Comparison of ENCODE assay signal across 28 cellular contexts in genomic region chr3:107521466-107522059, GRCh38. TPM values are rescaled to one million over a fixed set of nuclear protein-coding genes. Genes with fewer than 3 reads are reported as not detected.
DNase-seq lines count a peak whose midpoint lies in the region; ATAC-seq and TF ChIP-seq lines count a peak whose summit lies in the region.
"Had no signal": no experiment of that assay in that cellular context is flagged by ENCODE, and none has a peak within 500 bp of the region (broad histone marks: within the 10 kb centered on the region; RNA-seq: fewer than 3 reads in every experiment).

No MANE protein-coding gene starts in this region.

- TF ChIP-seq CTCF in GM13976 (IDR thresholded peaks at IDR 0.05; ENCODE audit: borderline replicate concordance, control extremely low read depth, extremely low read depth, insufficient read depth, missing control alignments), result no peak
- no peak for TF ChIP-seq CTCF in OCI-LY7 (conservative IDR thresholded peaks at IDR 0.05; ENCODE audit: low read length)

- H3K4me3 Mint-ChIP-seq in naive B cell, result peak overlapping the region in 5 of 8 donors; percentile 62 to 97 (median 64)

- peaks cover 20 to 27% (median 25%) of the 10 kb centered on the region in 3 donors for H3K4me1 Mint-ChIP-seq in naive B cell

- no peaks in the 10 kb centered on the region for H3K36me3 Mint-ChIP-seq in naive B cell

- 0 out of 2 replicates have a peak, but pooled peaks cover 8% of the 10 kb centered on the region for H4K20me1 ChIP-seq in OCI-LY7 (ENCODE audit: insufficient read depth, low read length)

- no TSS peak for BruUV-seq in OCI-LY7 (replicated peaks; lab: Mats Ljungman, UMichigan)

- H3K9me3 Mint-ChIP-seq in naive B cell, result no peaks in the 10 kb centered on the region
- H3K9me3 Mint-ChIP-seq: CD4-positive, alpha-beta T cell; stimulated activated naive B cell treated with anti-CD40 and anti-IgM and Interleukin-4, amounts not matched to agents 10 μg/mL and 1 μg/mL and 100 μg/mL, for 72 hours had no signal

- in situ Hi-C loops in GM13976 (cut with MboI; ENCODE audit: low sequenced_read_pairs, unreplicated experiment), result no loop called here

- H3K27me3 Mint-ChIP-seq in naive B cell, result peaks cover 0 to 5% (median 0%) of the 10 kb centered on the region in 3 donors

- H3K9me2 ChIP-seq in OCI-LY7 (ENCODE audit: insufficient read depth, low read length), result no peaks in the 10 kb centered on the region

- ATAC-seq in naive B cell (ENCODE audit: low read depth in 2 of 2) (peak in 1 of 2 donors; percentile 8), GM19455 (IDR thresholded peaks at IDR 0.05; ENCODE audit: unreplicated experiment) (no peak)
- ATAC-seq: activated CD4-positive, CD25-positive, alpha-beta regulatory T cell treated with anti-CD3 and anti-CD28 coated beads, Interleukin-2, amount 50 U/mL, for 24 hours; heart right ventricle; left colon; stimulated activated naive B cell treated with anti-CD40 and anti-IgM and Interleukin-4, amounts not matched to agents 10 μg/mL and 1 μg/mL and 100 μg/mL, for 72 hours had no signal

- POLR2A ChIA-PET in OCI-LY7 (lab: Charles Lee), result interaction anchor here (0.5 to 2.6 kb wide), 10 partner anchors 8 to 605 kb away, joined by 3 to 7 read pairs (median 4); no protein-coding TSS in a partner anchor

- CTCF ChIA-PET in OCI-LY7 (lab: Charles Lee; ENCODE audit: unreplicated experiment), result interaction anchor here (1.0 kb wide), 1 partner anchor 92 kb away, joined by 4 read pairs; no protein-coding TSS in a partner anchor

- H3K4me2 ChIP-seq in OCI-LY7 (ENCODE audit: low read length), result peak overlapping the region; percentile 98

- H3K27ac ChIP-seq in OCI-LY7 (ENCODE audit: low read depth, low read length, poor library complexity, severe bottlenecking), result peak overlapping the region; percentile 54

- H2AFZ ChIP-seq in OCI-LY7 (ENCODE audit: low read length), result peak overlapping the region; percentile 66; the same call in 1 of the 2 replicates

- DNase-seq in CD1c-positive myeloid dendritic cell (ENCODE audit: extremely low spot score) (peak; percentile 5), GM13976 (ENCODE audit: low spot score) (peak; percentile 26), OCI-LY7 (ENCODE audit: low spot score) (peak; percentile 59), naive B cell (peak; percentile 44), DMS153 (lab: John Stamatoyannopoulos, UW) (no peak)
- DNase-seq in effector CD4-positive, alpha-beta T cell, result no peak
- DNase-seq: activated CD8-positive, alpha-beta memory T cell treated with anti-CD3 and anti-CD28 coated beads for 24 hours; activated gamma-delta T cell; activated T-cell treated with anti-CD3 and anti-CD28 coated beads, Interleukin-2, amount 50 U/mL, for 1 hour; CD4-positive, alpha-beta T cell; GDM1; heart right ventricle; left colon; NCI-H1105 treated with DMSO at 0.1 percent for 48 hours; NCI-H2081 treated with DMSO at 0.1 percent for 48 hours; NCI-H345; NCI-H748 treated with DMSO at 0.1 percent for 48 hours; ovary; PC-9; retina; SHP77 treated with DMSO at 0.1 percent for 48 hours; stimulated activated CD4-positive, alpha-beta T cell treated with anti-CD3 and anti-CD28 coated beads, Interleukin-4, amount 100 ng/mL, for 1 hour; stimulated activated naive B cell treated with anti-CD40 and anti-IgM and Interleukin-4, amounts not matched to agents 10 μg/mL and 1 μg/mL and 100 μg/mL, for 72 hours; SW 1271 had no signal

- peak overlapping the region; percentile 11 for H3K4me3 ChIP-seq in OCI-LY7 (ENCODE audit: low read depth, low read length, poor library complexity, severe bottlenecking)

- peaks cover 4% of the 10 kb centered on the region; the same call in 1 of the 2 replicates for H3K36me3 ChIP-seq in OCI-LY7 (ENCODE audit: insufficient read depth, low read length)
- H3K36me3 ChIP-seq: ovary, suprapubic skin had no signal

- H3K9me3 ChIP-seq in OCI-LY7 (ENCODE audit: low read length), result no peaks in the 10 kb centered on the region
- H3K9me3 ChIP-seq: HAP-1, heart right ventricle, ovary, suprapubic skin had no signal

- peak overlapping the region in 5 of 6 donors; percentile 2 to 88 (median 13) for H3K27ac Mint-ChIP-seq in naive B cell

- H3K79me2 ChIP-seq in OCI-LY7 (ENCODE audit: insufficient read depth, low read depth, low read length), result peaks cover 25% of the 10 kb centered on the region

- intact Hi-C loops in OCI-LY7 (cut with micrococcal nuclease; ENCODE audit: unreplicated experiment), result loop anchor here (1.0 to 10.0 kb wide), 8 partner anchors 76 to 1264 kb away; partner anchors contain the start of gene IFT57

- peaks cover 28% of the 10 kb centered on the region for H3K4me1 ChIP-seq in OCI-LY7 (ENCODE audit: insufficient read depth, low read length, poor library complexity, severe bottlenecking)

RNA-seq across cellular contexts. Expression of gene BBX, which starts 1.2 kb away (rescaled TPM):
- total RNA-seq in OCI-LY7 (2014; rRNA removed; shearing (Covaris generic)), result 20.2 and 27.0 TPM in 2 replicates
- total RNA-seq in OCI-LY7 (2022), result 49.8 and 56.0 TPM in 2 replicates
- 100 to 1,000 TPM; 124 to 158 (median 139) TPM for polyA plus RNA-seq in naive B cell (ENCODE audit: low read depth in 6 of 6)

Comparison
In these comparisons a context has a peak if more than half of its experiments do, and no peak if none do; other contexts are left out.
1. DNase-seq: peak in CD1c-positive myeloid dendritic cell (single experiment), GM13976 (single experiment), OCI-LY7 (single experiment) and naive B cell (single experiment); none in effector CD4-positive, alpha-beta T cell (single experiment) and DMS153 (single experiment).